ENCODE assay signal across 27 cellular contexts in genomic region chr7:1985071-1985470, GRCh38.
DNase-seq lines count a peak whose midpoint lies in the region; ATAC-seq and TF ChIP-seq lines count a peak whose summit lies in the region.
"Had no signal": no experiment of that assay in that cellular context is flagged by ENCODE, and none has a peak within 500 bp of the region (broad histone marks: within the 10 kb centered on the region; RNA-seq: fewer than 3 reads in every experiment).

No MANE protein-coding gene starts in this region.

- POLR2A ChIA-PET in naive thymus-derived CD4-positive, alpha-beta T cell (lab: Charles Lee) = interaction anchor here (1.7 kb wide), 1 partner anchor 45 kb away, joined by 3 read pairs; no protein-coding TSS in a partner anchor

- H3K9me3 ChIP-seq in BE2C = no peaks in the 10 kb centered on the region
- H3K9me3 ChIP-seq in BLaER1 = no peaks in the 10 kb centered on the region
- no peaks in the 10 kb centered on the region for H3K9me3 ChIP-seq in naive thymus-derived CD4-positive, alpha-beta T cell (ENCODE audit: control insufficient read depth in 2 of 3, low read length in 3 of 3)
- H3K9me3 ChIP-seq: heart right ventricle, left lung, Peyer's patch, SJSA1 had no signal

- H3K4me1 Mint-ChIP-seq in glutamatergic neuron (ENCODE audit: low read depth, unreplicated experiment) = peaks cover 32% of the 10 kb centered on the region
- peaks cover 13 to 51% (median 38%) of the 10 kb centered on the region in 7 donors for H3K4me1 Mint-ChIP-seq in naive thymus-derived CD4-positive, alpha-beta T cell

- H3K27ac ChIP-seq in BLaER1 = no peak overlapping the region
- H3K27ac ChIP-seq in naive thymus-derived CD4-positive, alpha-beta T cell (ENCODE audit: low read depth, low read length) = no peak overlapping the region
- H3K27ac ChIP-seq: epithelial cell of prostate, heart right ventricle, KMS-11, left lung, neural progenitor cell, Peyer's patch, SJSA1 had no signal

- peak overlapping the region; percentile 22; the same call in 1 of the 2 replicates for H3K4me2 ChIP-seq in BLaER1
- H3K4me2 ChIP-seq: KMS-11, neural progenitor cell had no signal

- peaks cover 13% of the 10 kb centered on the region for H3K9me3 Mint-ChIP-seq in glutamatergic neuron (ENCODE audit: unreplicated experiment)
- no peaks in the 10 kb centered on the region for H3K9me3 Mint-ChIP-seq in naive thymus-derived CD4-positive, alpha-beta T cell
- H3K9me3 Mint-ChIP-seq: activated naive CD4-positive, alpha-beta T cell treated with anti-CD3 and anti-CD28 coated beads, Interleukin-2, amount 50 U/mL, for 72 hours; HFFc6; neural progenitor cell; T-cell; type B pancreatic cell had no signal

- H3K4me3 Mint-ChIP-seq in glutamatergic neuron (ENCODE audit: unreplicated experiment) = no peak overlapping the region
- H3K4me3 Mint-ChIP-seq in naive thymus-derived CD4-positive, alpha-beta T cell = no peak overlapping the region
- H3K4me3 Mint-ChIP-seq: HFFc6, neural progenitor cell, T-cell, type B pancreatic cell had no signal

- no peak overlapping the region for H3K9ac ChIP-seq in BLaER1
- H3K9ac ChIP-seq: KMS-11, neural progenitor cell had no signal

- peaks cover 66% of the 10 kb centered on the region for H4K20me1 ChIP-seq in BLaER1

- TF ChIP-seq CTCF in BE2C (IDR thresholded peaks at IDR 0.05; ENCODE audit: low read depth, low read length) (no peak), glutamatergic neuron (IDR thresholded peaks at IDR 0.05; ENCODE audit: partially characterized antibody, unreplicated experiment) (no peak)

- CTCF ChIA-PET in naive thymus-derived CD4-positive, alpha-beta T cell (lab: Charles Lee) = no interaction called here

- intact Hi-C loops in naive thymus-derived CD4-positive, alpha-beta T cell (cut with micrococcal nuclease) = loop anchor here (5.0 kb wide), 2 partner anchors 47 to 63 kb away; no protein-coding TSS in a partner anchor

- no peaks in the 10 kb centered on the region for H3K36me3 ChIP-seq in BE2C
- peaks cover 41% of the 10 kb centered on the region for H3K36me3 ChIP-seq in BLaER1
- H3K36me3 ChIP-seq in naive thymus-derived CD4-positive, alpha-beta T cell (ENCODE audit: control insufficient read depth in 2 of 3, insufficient read depth in 3 of 3, low read length in 3 of 3) = no peaks in the 10 kb centered on the region
- H3K36me3 ChIP-seq: neural progenitor cell, Peyer's patch had no signal

- peaks cover 6% of the 10 kb centered on the region for H3K36me3 Mint-ChIP-seq in glutamatergic neuron (ENCODE audit: unreplicated experiment)
- peaks cover 3 to 8% (median 4%) of the 10 kb centered on the region in 5 donors for H3K36me3 Mint-ChIP-seq in naive thymus-derived CD4-positive, alpha-beta T cell

- peak overlapping the region; percentile 18 for H3K27ac Mint-ChIP-seq in glutamatergic neuron (ENCODE audit: unreplicated experiment)
- peak overlapping the region in 7 of 9 donors; percentile 35 to 99 (median 82) for H3K27ac Mint-ChIP-seq in naive thymus-derived CD4-positive, alpha-beta T cell
- H3K27ac Mint-ChIP-seq: HFFc6, type B pancreatic cell had no signal

- no peaks in the 10 kb centered on the region for H3K27me3 ChIP-seq in BE2C
- H3K27me3 ChIP-seq in BLaER1 = no peaks in the 10 kb centered on the region
- no peaks in the 10 kb centered on the region for H3K27me3 ChIP-seq in naive thymus-derived CD4-positive, alpha-beta T cell (ENCODE audit: control insufficient read depth in 2 of 2, insufficient read depth in 2 of 2, low read length in 2 of 2)
- H3K27me3 ChIP-seq: heart right ventricle, left lung, neural progenitor cell, Peyer's patch, SJSA1 had no signal

- H3K27me3 Mint-ChIP-seq in glutamatergic neuron (ENCODE audit: unreplicated experiment) = peaks cover 8% of the 10 kb centered on the region
- H3K27me3 Mint-ChIP-seq in naive thymus-derived CD4-positive, alpha-beta T cell = no peaks in the 10 kb centered on the region
- H3K27me3 Mint-ChIP-seq: T-cell, type B pancreatic cell had no signal

- H3K4me3 ChIP-seq in BE2C (ENCODE audit: low read depth, low read length) (no peak overlapping the region), BLaER1 (no peak overlapping the region)
- no peak overlapping the region for H3K4me3 ChIP-seq in naive thymus-derived CD4-positive, alpha-beta T cell (ENCODE audit: low read length)
- H3K4me3 ChIP-seq: heart right ventricle, left lung, neural progenitor cell, Peyer's patch, SJSA1 had no signal

- ATAC-seq in naive thymus-derived CD4-positive, alpha-beta T cell = no peak
- ATAC-seq: activated naive CD4-positive, alpha-beta T cell treated with anti-CD3 and anti-CD28 coated beads, Interleukin-2, amount 50 U/mL, for 72 hours; heart right ventricle; left lung; T-cell had no signal

- DNase-seq in BE2C = peak; percentile 5
- DNase-seq in glutamatergic neuron = no peak
- DNase-seq in naive thymus-derived CD4-positive, alpha-beta T cell = no peak
- DNase-seq in NCI-H187 (lab: John Stamatoyannopoulos, UW) = no peak
- DNase-seq in globus pallidus (ENCODE audit: low spot score) = no peak
- DNase-seq in DMS53 treated with DMSO at 0.1 percent for 48 hours (lab: John Stamatoyannopoulos, UW; ENCODE audit: unreplicated experiment) = no peak
- DNase-seq: activated CD4-positive, alpha-beta T cell treated with anti-CD3 and anti-CD28 coated beads for 1 hour; cerebellar nuclear complex; DMS153; GDM1; HFFc6; midbrain; NCI-H146; NCI-H2171 treated with DMSO at 0.1 percent for 48 hours; NCI-H524 treated with DMSO at 0.1 percent for 48 hours; Peyer's patch; stimulated activated CD8-positive, alpha-beta memory T cell treated with anti-CD3 and anti-CD28 coated beads, Interleukin-4, amount 100 ng/mL, for 48 hours; T-cell had no signal

- H3K4me1 ChIP-seq in BE2C (no peaks in the 10 kb centered on the region), BLaER1 (peaks cover 77% of the 10 kb centered on the region)
- H3K4me1 ChIP-seq in naive thymus-derived CD4-positive, alpha-beta T cell (ENCODE audit: control insufficient read depth in 2 of 2, insufficient read depth in 2 of 2, low read length in 2 of 2) = peaks cover 25 to 33% of the 10 kb centered on the region in 2 donors
- H3K4me1 ChIP-seq: left lung, neural progenitor cell, Peyer's patch, SJSA1 had no signal
